In the genomic region with DNA sequence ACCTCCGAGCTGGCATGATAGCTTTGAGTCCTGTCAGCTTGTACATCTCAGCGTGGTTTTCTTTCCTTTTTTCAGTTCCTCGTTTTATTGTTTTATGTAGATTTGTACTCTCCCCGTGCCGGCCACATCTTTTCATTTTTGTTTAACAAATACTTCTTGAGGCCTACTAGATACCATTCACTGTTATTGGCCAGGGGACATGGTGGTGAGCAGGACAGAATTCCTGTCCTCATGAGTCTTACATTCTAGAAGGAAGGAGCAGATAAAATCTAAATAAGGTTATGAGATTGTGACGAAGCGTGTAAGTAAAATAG, we compare ENCODE assay signal across 8 cellular contexts. TPM values are rescaled to one million over a fixed set of nuclear protein-coding genes. Genes with fewer than 3 reads are reported as not detected.
DNase-seq lines count a peak whose midpoint lies in the region; ATAC-seq and TF ChIP-seq lines count a peak whose summit lies in the region.

No MANE protein-coding gene starts in this region.

- POLR2A ChIA-PET in activated CD4-positive, alpha-beta memory T cell treated with anti-CD3 and anti-CD28 coated beads, Interleukin-2, amount 10 ng/mL, durations not matched to agents 7 days and 5 days (lab: Charles Lee) = interaction anchor here (1.0 to 3.6 kb wide), 10 partner anchors 17 to 482 kb away, joined by 3 to 41 read pairs (median 10); partner anchors contain the start of genes HSDL2 and PTBP3

- no peak overlapping the region for H3K4me3 Mint-ChIP-seq in activated CD4-positive, alpha-beta memory T cell treated with anti-CD3 and anti-CD28 coated beads, Interleukin-2, amount 10 ng/mL, durations not matched to agents 7 days and 5 days

- ATAC-seq in HG02763 (IDR thresholded peaks at IDR 0.05; ENCODE audit: unreplicated experiment) (peak; percentile 23), gastroesophageal sphincter (no peak)

- WGBS in gastroesophageal sphincter (ENCODE audit: low coverage in 1 of 2), 2 donors = 5 to 8% methylated on average over 4 to 7 of the region's 7 CpGs

- H3K4me1 ChIP-seq in gastroesophageal sphincter (peaks cover 11 to 56% (median 33%) of the 10 kb centered on the region in 3 donors), stomach smooth muscle (ENCODE audit: control insufficient read depth, insufficient read depth, low read length) (peaks cover 16% of the 10 kb centered on the region)

- H3K36me3 Mint-ChIP-seq in activated CD4-positive, alpha-beta memory T cell treated with anti-CD3 and anti-CD28 coated beads, Interleukin-2, amount 10 ng/mL, durations not matched to agents 7 days and 5 days (ENCODE audit: low read depth) = no peaks in the 10 kb centered on the region

- H3K36me3 ChIP-seq in gastroesophageal sphincter (no peaks in the 10 kb centered on the region), stomach smooth muscle (ENCODE audit: control insufficient read depth in 2 of 2, insufficient read depth in 2 of 2, low read length in 2 of 2) (no peaks in the 10 kb centered on the region)

- H3K27me3 ChIP-seq in gastroesophageal sphincter (no peaks in the 10 kb centered on the region), stomach smooth muscle (ENCODE audit: control insufficient read depth in 1 of 2, insufficient read depth in 2 of 2, low read length in 2 of 2) (no peaks in the 10 kb centered on the region)

- peaks cover 12% of the 10 kb centered on the region for H3K4me1 Mint-ChIP-seq in activated CD4-positive, alpha-beta memory T cell treated with anti-CD3 and anti-CD28 coated beads, Interleukin-2, amount 10 ng/mL, durations not matched to agents 7 days and 5 days

- no peak for TF ChIP-seq EP300 in gastroesophageal sphincter (IDR thresholded peaks at IDR 0.05)

- H3K4me3 ChIP-seq in gastroesophageal sphincter (peak overlapping the region; percentile 86 to 94), stomach smooth muscle (ENCODE audit: low read length in 2 of 2) (peak overlapping the region; percentile 91 to 93)

- no peak for TF ChIP-seq POLR2A in gastroesophageal sphincter (IDR thresholded peaks at IDR 0.05)

- CTCF ChIA-PET in activated CD4-positive, alpha-beta memory T cell treated with anti-CD3 and anti-CD28 coated beads, Interleukin-2, amount 10 ng/mL, durations not matched to agents 7 days and 5 days (lab: Charles Lee) = interaction anchor here (1.9 kb wide), 1 partner anchor 177 kb away, joined by 11 read pairs; no protein-coding TSS in a partner anchor

- H3K9me3 Mint-ChIP-seq in activated CD4-positive, alpha-beta memory T cell treated with anti-CD3 and anti-CD28 coated beads, Interleukin-2, amount 10 ng/mL, durations not matched to agents 7 days and 5 days = no peaks in the 10 kb centered on the region

- no peak overlapping the region for H3K27ac Mint-ChIP-seq in activated CD4-positive, alpha-beta memory T cell treated with anti-CD3 and anti-CD28 coated beads, Interleukin-2, amount 10 ng/mL, durations not matched to agents 7 days and 5 days

- peak overlapping the region; percentile 86 to 92 for H3K9ac ChIP-seq in stomach smooth muscle (ENCODE audit: low read length in 2 of 2)

- no peak for TF ChIP-seq CTCF in gastroesophageal sphincter (IDR thresholded peaks at IDR 0.05)

- H3K9me3 ChIP-seq in gastroesophageal sphincter (no peaks in the 10 kb centered on the region), stomach smooth muscle (ENCODE audit: control insufficient read depth in 2 of 2, low read length in 2 of 2) (no peaks in the 10 kb centered on the region)

- peak; percentile 9 to 14 for DNase-seq in activated CD4-positive, alpha-beta T cell treated with anti-CD3 and anti-CD28 coated beads, Interleukin-2, amount 50 U/mL, for 48 hours
- no peak for DNase-seq in activated CD4-positive, alpha-beta T cell treated with anti-CD3 and anti-CD28 coated beads for 4 hours
- DNase-seq in RPMI8226 (peak; percentile 68), middle frontal gyrus (ENCODE audit: extremely low spot score, low spot score) (no peak)
- no peak for DNase-seq in activated CD4-positive, alpha-beta memory T cell treated with anti-CD3 and anti-CD28 coated beads, Interleukin-2, amount 10 ng/mL, durations not matched to agents 7 days and 5 days

- H3K27ac ChIP-seq in gastroesophageal sphincter (peak overlapping the region; percentile 59 to 96 (median 91)), stomach smooth muscle (ENCODE audit: low read length) (peak overlapping the region; percentile 81)

- H3K27me3 Mint-ChIP-seq in activated CD4-positive, alpha-beta memory T cell treated with anti-CD3 and anti-CD28 coated beads, Interleukin-2, amount 10 ng/mL, durations not matched to agents 7 days and 5 days = no peaks in the 10 kb centered on the region

RNA-seq across cellular contexts. Expression of gene UGCG, which starts 1.2 kb away (rescaled TPM):
- total RNA-seq in gastroesophageal sphincter = 10 to 100 TPM; 30.0 to 52.6 (median 43.2) TPM
- 10 to 100 TPM; 20.9 to 21.4 TPM for total RNA-seq in activated CD4-positive, alpha-beta memory T cell treated with anti-CD3 and anti-CD28 coated beads, Interleukin-2, amount 10 ng/mL, durations not matched to agents 7 days and 5 days

Comparison
In these comparisons a context has a peak if more than half of its experiments do, and no peak if none do; other contexts are left out.
1. DNase-seq: peak in activated CD4-positive, alpha-beta T cell treated with anti-CD3 and anti-CD28 coated beads, Interleukin-2, amount 50 U/mL, for 48 hours (2 of 2) and RPMI8226 (single experiment); none in activated CD4-positive, alpha-beta T cell treated with anti-CD3 and anti-CD28 coated beads for 4 hours (0 of 2), middle frontal gyrus (single experiment) and activated CD4-positive, alpha-beta memory T cell treated with anti-CD3 and anti-CD28 coated beads, Interleukin-2, amount 10 ng/mL, durations not matched to agents 7 days and 5 days (single experiment).